Comparison of ENCODE assay signal across 1 cellular context in the genomic region with DNA sequence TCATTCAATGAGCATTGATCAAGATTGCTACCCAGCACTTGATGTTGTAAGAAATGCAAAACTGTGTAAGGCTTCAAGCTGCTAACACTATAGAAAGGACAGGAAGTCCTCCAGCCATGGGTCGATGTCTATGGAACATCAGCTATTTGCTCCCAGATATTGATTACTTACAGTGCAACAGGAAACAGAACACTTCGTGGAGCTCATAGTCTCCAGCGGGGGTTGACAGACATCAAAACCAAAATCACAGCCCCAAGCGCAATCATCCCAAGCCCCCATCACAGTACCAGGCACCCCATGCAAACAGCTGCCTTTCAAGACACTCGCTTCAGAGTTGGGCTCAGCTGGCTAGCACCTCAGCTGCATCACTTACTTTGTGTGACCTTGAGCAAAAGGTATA.
TF ChIP-seq lines count a peak whose summit lies in the region.

No MANE protein-coding gene starts in this region.

TF ChIP-seq in HepG2, 621 proteins besides CTCF, POLR2A, EP300 and RAD21 (continued from another document and continues in another):
- TF ChIP-seq HOMEZ (CRISPR knock-in tag; IDR thresholded peaks at IDR 0.05; ENCODE audit: low read depth) (no peak), REXO4 (CRISPR knock-in tag; IDR thresholded peaks at IDR 0.05; ENCODE audit: borderline replicate concordance) (no peak), ZBTB49 (CRISPR knock-in tag; IDR thresholded peaks at IDR 0.05; ENCODE audit: borderline replicate concordance) (no peak), FOXA3 (CRISPR knock-in tag; IDR thresholded peaks at IDR 0.05) (peak; percentile 54; the same call in 1 of the 2 replicates), ZNF235 (CRISPR knock-in tag; IDR thresholded peaks at IDR 0.05; ENCODE audit: borderline replicate concordance) (no peak), MAF1 (CRISPR knock-in tag; IDR thresholded peaks at IDR 0.05; ENCODE audit: borderline replicate concordance) (no peak), THRA (CRISPR knock-in tag; IDR thresholded peaks at IDR 0.05; ENCODE audit: borderline replicate concordance) (no peak), ZNF281 (CRISPR knock-in tag; IDR thresholded peaks at IDR 0.05; ENCODE audit: borderline replicate concordance) (no peak; the same call in 1 of the 2 replicates), SETDB1 (CRISPR knock-in tag; IDR thresholded peaks at IDR 0.05; ENCODE audit: borderline replicate concordance) (no peak), XBP1 (CRISPR knock-in tag; IDR thresholded peaks at IDR 0.05) (no peak), ZNF776 (CRISPR knock-in tag; IDR thresholded peaks at IDR 0.05) (no peak), GTF2F1 (IDR thresholded peaks at IDR 0.05; ENCODE audit: low read length) (no peak), ZKSCAN8 (CRISPR knock-in tag; IDR thresholded peaks at IDR 0.05; ENCODE audit: borderline replicate concordance) (no peak), TP53 (CRISPR knock-in tag; conservative IDR thresholded peaks at IDR 0.05) (no peak), DBP (CRISPR knock-in tag; IDR thresholded peaks at IDR 0.05; ENCODE audit: not compliant biosample characterization) (no peak), SOX6 (IDR thresholded peaks at IDR 0.05) (no peak), SOX6 (CRISPR knock-in tag; IDR thresholded peaks at IDR 0.05) (peak; percentile 76), ATRX (CRISPR knock-in tag; IDR thresholded peaks at IDR 0.05; ENCODE audit: borderline replicate concordance) (no peak), LRRFIP1 (CRISPR knock-in tag; conservative IDR thresholded peaks at IDR 0.05) (no peak), FOXK2 (IDR thresholded peaks at IDR 0.05) (no peak), ATF7 (IDR thresholded peaks at IDR 0.05) (no peak), ATF7 (CRISPR knock-in tag; IDR thresholded peaks at IDR 0.05) (no peak), ARHGAP35 (CRISPR knock-in tag; IDR thresholded peaks at IDR 0.05; ENCODE audit: borderline replicate concordance) (no peak), ZNF800 (CRISPR knock-in tag; IDR thresholded peaks at IDR 0.05) (no peak), ETV5 (CRISPR knock-in tag; IDR thresholded peaks at IDR 0.05; ENCODE audit: borderline replicate concordance) (peak; percentile 99), HDAC1 (CRISPR knock-in tag; IDR thresholded peaks at IDR 0.05) (peak; percentile 82), AGO2 (optimal IDR thresholded peaks at IDR 0.05; ENCODE audit: low read depth, low read length) (no peak), ZNF3 (CRISPR knock-in tag; IDR thresholded peaks at IDR 0.05) (no peak), RBFOX2 (IDR thresholded peaks at IDR 0.05; ENCODE audit: low read depth, low read length) (no peak), HES4 (CRISPR knock-in tag; IDR thresholded peaks at IDR 0.05; ENCODE audit: borderline replicate concordance) (no peak), FOXM1 (CRISPR knock-in tag; IDR thresholded peaks at IDR 0.05) (no peak), KMT2B (CRISPR knock-in tag; IDR thresholded peaks at IDR 0.05) (no peak), JUN (CRISPR knock-in tag; IDR thresholded peaks at IDR 0.05) (no peak), NFE2L2 (IDR thresholded peaks at IDR 0.05; ENCODE audit: low read length) (no peak), RBM39 (IDR thresholded peaks at IDR 0.05; ENCODE audit: low read depth, low read length, poor library complexity, severe bottlenecking) (no peak), ZNF501 (CRISPR knock-in tag; IDR thresholded peaks at IDR 0.05) (no peak), HBP1 (CRISPR knock-in tag; IDR thresholded peaks at IDR 0.05; ENCODE audit: low read depth) (no peak), HMGXB3 (CRISPR knock-in tag; IDR thresholded peaks at IDR 0.05; ENCODE audit: borderline replicate concordance) (no peak)
- TF ChIP-seq, protein P1, sequence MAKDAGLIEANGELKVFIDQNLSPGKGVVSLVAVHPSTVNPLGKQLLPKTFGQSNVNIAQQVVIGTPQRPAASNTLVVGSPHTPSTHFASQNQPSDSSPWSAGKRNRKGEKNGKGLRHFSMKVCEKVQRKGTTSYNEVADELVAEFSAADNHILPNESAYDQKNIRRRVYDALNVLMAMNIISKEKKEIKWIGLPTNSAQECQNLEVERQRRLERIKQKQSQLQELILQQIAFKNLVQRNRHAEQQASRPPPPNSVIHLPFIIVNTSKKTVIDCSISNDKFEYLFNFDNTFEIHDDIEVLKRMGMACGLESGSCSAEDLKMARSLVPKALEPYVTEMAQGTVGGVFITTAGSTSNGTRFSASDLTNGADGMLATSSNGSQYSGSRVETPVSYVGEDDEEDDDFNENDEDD (CRISPR knock-in tag; IDR thresholded peaks at IDR 0.05; ENCODE audit: borderline replicate concordance): no peak
